In genomic region chr3:58521002-58521670, GRCh38 we compare ENCODE assay signal across 1 cellular context.
TF ChIP-seq lines count a peak whose summit lies in the region.

No MANE protein-coding gene starts in this region.

TF ChIP-seq in HepG2, 621 proteins besides CTCF, POLR2A, EP300 and RAD21 (continued from another document and continues in another):
- TF ChIP-seq HIC2 (CRISPR knock-in tag; IDR thresholded peaks at IDR 0.05; ENCODE audit: low read depth) (peak; percentile 65; the same call in 1 of the 2 replicates), ZNF230 (CRISPR knock-in tag; IDR thresholded peaks at IDR 0.05) (0 out of 2 replicates have a peak, but pooled peaks have one; percentile 43), THAP7 (CRISPR knock-in tag; IDR thresholded peaks at IDR 0.05) (no peak; the same call in 1 of the 2 replicates), ZSCAN29 (CRISPR knock-in tag; conservative IDR thresholded peaks at IDR 0.05) (no peak), CEBPB (IDR thresholded peaks at IDR 0.05; ENCODE audit: borderline replicate concordance, low read depth, low read length) (no peak), PHF20 (CRISPR knock-in tag; IDR thresholded peaks at IDR 0.05) (peak; percentile 29; the same call in 1 of the 2 replicates), ZBTB40 (IDR thresholded peaks at IDR 0.05) (no peak), ZBTB40 (CRISPR knock-in tag; IDR thresholded peaks at IDR 0.05) (0 out of 2 replicates have a peak, but pooled peaks have one; percentile 24), HOXA3 (CRISPR knock-in tag; IDR thresholded peaks at IDR 0.05) (peak; percentile 79), ZNF570 (CRISPR knock-in tag; IDR thresholded peaks at IDR 0.05; ENCODE audit: borderline replicate concordance) (0 out of 2 replicates have a peak, but pooled peaks have one; percentile 44), ZSCAN5A (CRISPR knock-in tag; IDR thresholded peaks at IDR 0.05; ENCODE audit: borderline replicate concordance) (no peak), ZHX1 (CRISPR knock-in tag; IDR thresholded peaks at IDR 0.05; ENCODE audit: low read depth) (no peak), PCBP1 (IDR thresholded peaks at IDR 0.05; ENCODE audit: borderline replicate concordance, low read depth, low read length) (no peak), NBN (conservative IDR thresholded peaks at IDR 0.05) (no peak), PATZ1 (CRISPR knock-in tag; IDR thresholded peaks at IDR 0.05) (peak; percentile 28; the same call in 1 of the 2 replicates), ZNF75D (CRISPR knock-in tag; IDR thresholded peaks at IDR 0.05; ENCODE audit: borderline replicate concordance) (no peak), NCOA2 (CRISPR knock-in tag; IDR thresholded peaks at IDR 0.05) (peak; percentile 68), SSRP1 (CRISPR knock-in tag; IDR thresholded peaks at IDR 0.05) (no peak), KDM5A (IDR thresholded peaks at IDR 0.05; ENCODE audit: borderline replicate concordance, low read length) (no peak), HHEX (CRISPR knock-in tag; IDR thresholded peaks at IDR 0.05) (no peak), HDAC1 (CRISPR knock-in tag; IDR thresholded peaks at IDR 0.05) (peak; percentile 77), KLF12 (CRISPR knock-in tag; IDR thresholded peaks at IDR 0.05; ENCODE audit: borderline replicate concordance) (no peak), ZNF468 (CRISPR knock-in tag; IDR thresholded peaks at IDR 0.05) (no peak), POLR2AphosphoS5 (IDR thresholded peaks at IDR 0.05; ENCODE audit: low read depth, low read length) (no peak), ZNF530 (CRISPR knock-in tag; IDR thresholded peaks at IDR 0.05; ENCODE audit: low read depth) (no peak), RXRA (CRISPR knock-in tag; IDR thresholded peaks at IDR 0.05) (peak; percentile 78), ZNF788 (CRISPR knock-in tag; IDR thresholded peaks at IDR 0.05; ENCODE audit: borderline replicate concordance) (peak; percentile 77; the same call in 1 of the 2 replicates), ZNF30 (CRISPR knock-in tag; IDR thresholded peaks at IDR 0.05) (no peak), ZBTB10 (CRISPR knock-in tag; IDR thresholded peaks at IDR 0.05; ENCODE audit: borderline replicate concordance) (no peak), PHB2 (IDR thresholded peaks at IDR 0.05; ENCODE audit: partially characterized antibody) (no peak), BCL3 (CRISPR knock-in tag; IDR thresholded peaks at IDR 0.05) (0 out of 2 replicates have a peak, but pooled peaks have one; percentile 60)
